1 cellular context compared by ENCODE assay signal in the genomic region with DNA sequence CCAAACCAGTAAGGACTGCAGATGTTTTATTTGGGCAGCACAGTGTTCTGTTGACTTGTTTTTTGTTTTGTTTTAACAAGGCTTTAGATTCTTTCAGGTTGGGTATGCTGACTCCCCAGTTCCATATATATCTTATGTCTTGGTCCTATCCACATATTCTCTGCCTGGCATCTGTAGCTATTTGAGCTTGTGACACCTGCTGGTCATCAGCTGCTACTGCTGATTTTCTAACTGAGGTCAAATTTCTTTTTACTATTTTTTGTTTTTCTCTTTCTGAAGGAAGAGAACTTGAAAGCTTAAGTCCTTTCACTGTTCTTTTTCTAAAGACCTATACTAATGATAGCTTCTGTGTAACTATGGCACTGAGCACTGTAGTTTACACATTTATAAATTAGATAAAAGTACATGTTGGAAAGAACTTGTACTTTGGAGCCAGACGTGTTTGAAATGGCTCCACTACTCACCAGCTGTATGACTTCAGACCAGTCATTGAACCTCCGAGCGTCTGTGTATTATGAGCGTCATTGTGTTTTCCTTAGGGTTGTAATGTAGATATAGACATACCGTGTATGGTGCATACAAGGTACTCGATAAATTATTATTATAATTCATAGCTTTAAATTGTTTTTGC.
A peak's percentile ranks its signal among the peaks of the same experiment; 100 is the strongest.
TF ChIP-seq lines count a peak whose summit lies in the region.

No MANE protein-coding gene starts in this region.

TF ChIP-seq in HepG2, 621 proteins besides CTCF, POLR2A, EP300 and RAD21 (continued from another document):
- TF ChIP-seq, protein P1, sequence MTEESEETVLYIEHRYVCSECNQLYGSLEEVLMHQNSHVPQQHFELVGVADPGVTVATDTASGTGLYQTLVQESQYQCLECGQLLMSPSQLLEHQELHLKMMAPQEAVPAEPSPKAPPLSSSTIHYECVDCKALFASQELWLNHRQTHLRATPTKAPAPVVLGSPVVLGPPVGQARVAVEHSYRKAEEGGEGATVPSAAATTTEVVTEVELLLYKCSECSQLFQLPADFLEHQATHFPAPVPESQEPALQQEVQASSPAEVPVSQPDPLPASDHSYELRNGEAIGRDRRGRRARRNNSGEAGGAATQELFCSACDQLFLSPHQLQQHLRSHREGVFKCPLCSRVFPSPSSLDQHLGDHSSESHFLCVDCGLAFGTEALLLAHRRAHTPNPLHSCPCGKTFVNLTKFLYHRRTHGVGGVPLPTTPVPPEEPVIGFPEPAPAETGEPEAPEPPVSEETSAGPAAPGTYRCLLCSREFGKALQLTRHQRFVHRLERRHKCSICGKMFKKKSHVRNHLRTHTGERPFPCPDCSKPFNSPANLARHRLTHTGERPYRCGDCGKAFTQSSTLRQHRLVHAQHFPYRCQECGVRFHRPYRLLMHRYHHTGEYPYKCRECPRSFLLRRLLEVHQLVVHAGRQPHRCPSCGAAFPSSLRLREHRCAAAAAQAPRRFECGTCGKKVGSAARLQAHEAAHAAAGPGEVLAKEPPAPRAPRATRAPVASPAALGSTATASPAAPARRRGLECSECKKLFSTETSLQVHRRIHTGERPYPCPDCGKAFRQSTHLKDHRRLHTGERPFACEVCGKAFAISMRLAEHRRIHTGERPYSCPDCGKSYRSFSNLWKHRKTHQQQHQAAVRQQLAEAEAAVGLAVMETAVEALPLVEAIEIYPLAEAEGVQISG (CRISPR knock-in tag; IDR thresholded peaks at IDR 0.05): no peak
- peak; percentile 82 for TF ChIP-seq STAG1 (CRISPR knock-in tag; IDR thresholded peaks at IDR 0.05)
- TF ChIP-seq BRCA1 (CRISPR knock-in tag; IDR thresholded peaks at IDR 0.05): 0 out of 2 replicates have a peak, but pooled peaks have one; percentile 19
